ENCODE assay signal across 28 cellular contexts in genomic region chr15:22227411-22227810, GRCh38.
DNase-seq lines count a peak whose midpoint lies in the region; ATAC-seq, FAIRE-seq and TF ChIP-seq lines count a peak whose summit lies in the region.
"Had no signal": no experiment of that assay in that cellular context is flagged by ENCODE, and none has a peak within 500 bp of the region (broad histone marks: within the 10 kb centered on the region; RNA-seq: fewer than 3 reads in every experiment).

No MANE protein-coding gene starts in this region.

- no peaks in the 10 kb centered on the region for H3K36me3 ChIP-seq in kidney (ENCODE audit: control insufficient read depth in 1 of 2, insufficient read depth in 2 of 2, low read length in 2 of 2)
- no peaks in the 10 kb centered on the region for H3K36me3 ChIP-seq in spleen
- no peaks in the 10 kb centered on the region for H3K36me3 ChIP-seq in psoas muscle (ENCODE audit: insufficient read depth in 1 of 2, low read depth in 1 of 2)
- H3K36me3 ChIP-seq: BE2C, SJCRH30 had no signal

- peaks cover 19% of the 10 kb centered on the region for H3K4me1 Mint-ChIP-seq in activated CD4-positive, alpha-beta T cell treated with anti-CD3 and anti-CD28 coated beads, Interleukin-2, amount 10 ng/mL, durations not matched to agents 7 days and 5 days
- peaks cover 10% of the 10 kb centered on the region for H3K4me1 Mint-ChIP-seq in activated naive CD8-positive, alpha-beta T cell treated with anti-CD3 and anti-CD28 coated beads, Interleukin-2, amount 10 ng/mL, durations not matched to agents 7 days and 5 days
- peaks cover 2% of the 10 kb centered on the region for H3K4me1 Mint-ChIP-seq in activated naive CD8-positive, alpha-beta T cell treated with anti-CD3 and anti-CD28 coated beads for 36 hours

- H3K27ac Mint-ChIP-seq in activated CD4-positive, alpha-beta T cell treated with anti-CD3 and anti-CD28 coated beads, Interleukin-2, amount 10 ng/mL, durations not matched to agents 7 days and 5 days, result peak overlapping the region; percentile 6
- H3K27ac Mint-ChIP-seq in activated naive CD8-positive, alpha-beta T cell treated with anti-CD3 and anti-CD28 coated beads, Interleukin-2, amount 10 ng/mL, durations not matched to agents 7 days and 5 days, result no peak overlapping the region
- no peak overlapping the region for H3K27ac Mint-ChIP-seq in activated naive CD8-positive, alpha-beta T cell treated with anti-CD3 and anti-CD28 coated beads for 36 hours

- no peak overlapping the region for H3K27ac ChIP-seq in kidney (ENCODE audit: low read depth in 2 of 2, low read length in 2 of 2)
- no peak overlapping the region for H3K27ac ChIP-seq in spleen
- no peak overlapping the region for H3K27ac ChIP-seq in psoas muscle
- H3K27ac ChIP-seq: GM23248, SJCRH30 had no signal

- no peaks in the 10 kb centered on the region for H3K9me3 Mint-ChIP-seq in activated CD4-positive, alpha-beta T cell treated with anti-CD3 and anti-CD28 coated beads, Interleukin-2, amount 10 ng/mL, durations not matched to agents 7 days and 5 days
- no peaks in the 10 kb centered on the region for H3K9me3 Mint-ChIP-seq in activated naive CD8-positive, alpha-beta T cell treated with anti-CD3 and anti-CD28 coated beads, Interleukin-2, amount 10 ng/mL, durations not matched to agents 7 days and 5 days
- H3K9me3 Mint-ChIP-seq in activated naive CD8-positive, alpha-beta T cell treated with anti-CD3 and anti-CD28 coated beads for 36 hours, result no peaks in the 10 kb centered on the region

- TF ChIP-seq POLR2A in spleen (IDR thresholded peaks at IDR 0.05), result no peak

- FAIRE-seq in kidney (lab: Jason Lieb, UNC), result no peak
- FAIRE-seq: D721Med, G401.6, HTR-8/SVneo, K562, RCC 7860 had no signal

- WGBS in spleen, 5 donors, result 74 to 94% (median 89%) methylated on average over 6 to 7 of the region's 7 CpGs
- whole genome bisulfite sequencing in psoas muscle, 3 donors, result 73 to 79% (median 77%) methylated on average over 7 of the region's 7 CpGs

- peaks cover 0 to 6% of the 10 kb centered on the region in 2 donors for H3K4me1 ChIP-seq in kidney (ENCODE audit: control insufficient read depth in 1 of 2, insufficient read depth in 1 of 2, low read depth in 1 of 2, low read length in 2 of 2)
- H3K4me1 ChIP-seq in spleen, result peaks cover 0 to 5% (median 0%) of the 10 kb centered on the region in 6 donors
- H3K4me1 ChIP-seq in psoas muscle, result no peaks in the 10 kb centered on the region
- H3K4me1 ChIP-seq: BE2C, SJCRH30 had no signal

- POLR2A ChIA-PET in activated CD4-positive, alpha-beta T cell treated with anti-CD3 and anti-CD28 coated beads, Interleukin-2, amount 10 ng/mL, durations not matched to agents 7 days and 5 days (lab: Charles Lee), result no interaction called here
- POLR2A ChIA-PET in activated naive CD8-positive, alpha-beta T cell treated with anti-CD3 and anti-CD28 coated beads, Interleukin-2, amount 10 ng/mL, durations not matched to agents 7 days and 5 days (lab: Charles Lee), result no interaction called here

- no peak for ATAC-seq in activated naive CD8-positive, alpha-beta T cell treated with anti-CD3 and anti-CD28 coated beads, Interleukin-2, amount 10 ng/mL, durations not matched to agents 7 days and 5 days (ENCODE audit: low read depth)
- ATAC-seq in psoas muscle (no peak), HG02885 (IDR thresholded peaks at IDR 0.05; ENCODE audit: poor library complexity, unreplicated experiment) (no peak)
- ATAC-seq: K562, Right ventricle myocardium inferior had no signal

- no peak for DNase-seq in activated CD4-positive, alpha-beta T cell treated with anti-CD3 and anti-CD28 coated beads, Interleukin-2, amount 10 ng/mL, durations not matched to agents 7 days and 5 days
- no peak for DNase-seq in activated CD4-positive, alpha-beta T cell treated with anti-CD3 and anti-CD28 coated beads for 48 hours
- peak; percentile 21 for DNase-seq in activated naive CD8-positive, alpha-beta T cell treated with anti-CD3 and anti-CD28 coated beads, Interleukin-2, amount 10 ng/mL, durations not matched to agents 7 days and 5 days
- no peak for DNase-seq in activated naive CD8-positive, alpha-beta T cell treated with anti-CD3 and anti-CD28 coated beads for 36 hours
- DNase-seq in kidney (peak; percentile 47), spleen (peak; percentile 64), psoas muscle (no peak)
- DNase-seq: 8988T, ACHN, BE2C, GM23248, H7, Kasumi-1, MV-4-11, NCI-H1105, NCI-H1436 treated with DMSO at 0.1 percent for 48 hours, NCI-H187 treated with DMSO at 0.1 percent for 48 hours, NCI-H446, NCI-H524 treated with DMSO at 0.1 percent for 48 hours, NCI-H774, SJCRH30 had no signal

- H3K4me3 Mint-ChIP-seq in activated CD4-positive, alpha-beta T cell treated with anti-CD3 and anti-CD28 coated beads, Interleukin-2, amount 10 ng/mL, durations not matched to agents 7 days and 5 days, result no peak overlapping the region
- no peak overlapping the region for H3K4me3 Mint-ChIP-seq in activated naive CD8-positive, alpha-beta T cell treated with anti-CD3 and anti-CD28 coated beads, Interleukin-2, amount 10 ng/mL, durations not matched to agents 7 days and 5 days
- no peak overlapping the region for H3K4me3 Mint-ChIP-seq in activated naive CD8-positive, alpha-beta T cell treated with anti-CD3 and anti-CD28 coated beads for 36 hours

- no peaks in the 10 kb centered on the region for H3K36me3 Mint-ChIP-seq in activated CD4-positive, alpha-beta T cell treated with anti-CD3 and anti-CD28 coated beads, Interleukin-2, amount 10 ng/mL, durations not matched to agents 7 days and 5 days (ENCODE audit: low read depth)
- no peaks in the 10 kb centered on the region for H3K36me3 Mint-ChIP-seq in activated naive CD8-positive, alpha-beta T cell treated with anti-CD3 and anti-CD28 coated beads, Interleukin-2, amount 10 ng/mL, durations not matched to agents 7 days and 5 days
- H3K36me3 Mint-ChIP-seq in activated naive CD8-positive, alpha-beta T cell treated with anti-CD3 and anti-CD28 coated beads for 36 hours, result no peaks in the 10 kb centered on the region

- intact Hi-C loops in kidney (cut with DNase I) (no loop called here), spleen (cut with DNase I; ENCODE audit: low total_unique reads) (no loop called here), psoas muscle (cut with DNase I) (no loop called here)

- H3K27me3 ChIP-seq in spleen (replicated peaks in 1 of 7) (no peaks in the 10 kb centered on the region), psoas muscle (ENCODE audit: insufficient read depth in 3 of 3, low read length in 2 of 3) (no peaks in the 10 kb centered on the region)
- H3K27me3 ChIP-seq: BE2C had no signal

- no peak overlapping the region for H3K9ac ChIP-seq in kidney (ENCODE audit: low read length in 2 of 2)
- H3K9ac ChIP-seq: GM23248 had no signal

- peaks cover 19% of the 10 kb centered on the region for H3K27me3 Mint-ChIP-seq in activated CD4-positive, alpha-beta T cell treated with anti-CD3 and anti-CD28 coated beads, Interleukin-2, amount 10 ng/mL, durations not matched to agents 7 days and 5 days
- H3K27me3 Mint-ChIP-seq in activated naive CD8-positive, alpha-beta T cell treated with anti-CD3 and anti-CD28 coated beads, Interleukin-2, amount 10 ng/mL, durations not matched to agents 7 days and 5 days, result peaks cover 14% of the 10 kb centered on the region
- no peaks in the 10 kb centered on the region for H3K27me3 Mint-ChIP-seq in activated naive CD8-positive, alpha-beta T cell treated with anti-CD3 and anti-CD28 coated beads for 36 hours

- H3K9me3 ChIP-seq in kidney (ENCODE audit: control insufficient read depth in 1 of 2, low read length in 2 of 2), result peaks cover 0 to 4% of the 10 kb centered on the region in 2 donors
- H3K9me3 ChIP-seq in spleen, result no peaks in the 10 kb centered on the region
- no peaks in the 10 kb centered on the region for H3K9me3 ChIP-seq in psoas muscle
- H3K9me3 ChIP-seq: BE2C, SJCRH30 had no signal

- H3K4me3 ChIP-seq in kidney (ENCODE audit: low read length in 2 of 2) (no peak overlapping the region), spleen (no peak overlapping the region), psoas muscle (no peak overlapping the region)
- H3K4me3 ChIP-seq: GM23248, K562, SJCRH30 had no signal

- CTCF ChIA-PET in activated CD4-positive, alpha-beta T cell treated with anti-CD3 and anti-CD28 coated beads, Interleukin-2, amount 10 ng/mL, durations not matched to agents 7 days and 5 days (lab: Charles Lee), result no interaction called here

- TF ChIP-seq CTCF in kidney (IDR thresholded peaks at IDR 0.05; ENCODE audit: borderline replicate concordance, extremely low read depth, insufficient read depth), result no peak
- no peak for TF ChIP-seq CTCF in spleen (IDR thresholded peaks at IDR 0.05 in 8 of 11, conservative IDR thresholded peaks at IDR 0.05 in 3 of 11)
- TF ChIP-seq CTCF in psoas muscle (IDR thresholded peaks at IDR 0.05), result no peak

Comparison
In these comparisons a context has a peak if more than half of its experiments do, and no peak if none do; other contexts are left out.
1. DNase-seq: peak in activated naive CD8-positive, alpha-beta T cell treated with anti-CD3 and anti-CD28 coated beads, Interleukin-2, amount 10 ng/mL, durations not matched to agents 7 days and 5 days (single experiment), kidney (single experiment) and spleen (single experiment); none in activated CD4-positive, alpha-beta T cell treated with anti-CD3 and anti-CD28 coated beads, Interleukin-2, amount 10 ng/mL, durations not matched to agents 7 days and 5 days (single experiment), activated CD4-positive, alpha-beta T cell treated with anti-CD3 and anti-CD28 coated beads for 48 hours (single experiment), activated naive CD8-positive, alpha-beta T cell treated with anti-CD3 and anti-CD28 coated beads for 36 hours (single experiment) and psoas muscle (0 of 2).